In genomic region chr1:17059391-17060128, GRCh38 we compare ENCODE assay signal across 1 cellular context.
TF ChIP-seq lines count a peak whose summit lies in the region.

No MANE protein-coding gene starts in this region.

TF ChIP-seq in HepG2, 621 proteins besides CTCF, POLR2A, EP300 and RAD21 (continued from another document):
- no peak for TF ChIP-seq FOXA1 (IDR thresholded peaks at IDR 0.05)
- TF ChIP-seq FOXA1 (CRISPR knock-in tag; IDR thresholded peaks at IDR 0.05): no peak
